In genomic region chr1:48906729-48907128, GRCh38 we compare ENCODE assay signal across 19 cellular contexts.
"Had no signal": no experiment of that assay in that cellular context is flagged by ENCODE, and none has a peak within 500 bp of the region (broad histone marks: within the 10 kb centered on the region; RNA-seq: fewer than 3 reads in every experiment).

No MANE protein-coding gene starts in this region.

- H3K4me3 ChIP-seq: K562, SJSA1 had no signal

- DNase-seq: IMR-90, Kasumi-1, MM.1S, NCI-H1092 treated with DMSO at 0.1 percent for 48 hours, NCI-H1436, NCI-H187, NCI-H2029, NCI-H2081 treated with DMSO at 0.1 percent for 48 hours, NCI-H2171 treated with DMSO at 0.1 percent for 48 hours, NCI-H345, NCI-H446 treated with DMSO at 0.1 percent for 48 hours, NCI-H510A treated with DMSO at 0.1 percent for 48 hours, NCI-H526, Right ventricle myocardium superior, RPMI8226, SIG-M5 had no signal

- H3K27me3 ChIP-seq: SJSA1 had no signal

- H3K4me1 ChIP-seq: SJSA1 had no signal

- H3K9me3 ChIP-seq: SJSA1 had no signal

- H3K4me2 ChIP-seq: KMS-11 had no signal

- ATAC-seq: K562 had no signal

- H3K9ac ChIP-seq: KMS-11 had no signal

- H3K27ac ChIP-seq: KMS-11, SJSA1 had no signal

- H3K36me3 ChIP-seq: SJSA1 had no signal
